ENCODE assay signal across 8 cellular contexts in genomic region chr12:112303004-112303403, GRCh38.
DNase-seq lines count a peak whose midpoint lies in the region; ATAC-seq and TF ChIP-seq lines count a peak whose summit lies in the region.

No MANE protein-coding gene starts in this region.

- H3K4me1 Mint-ChIP-seq in activated CD8-positive, alpha-beta T cell treated with anti-CD3 and anti-CD28 coated beads for 36 hours (ENCODE audit: low read depth), result peaks cover 8% of the 10 kb centered on the region
- H3K4me1 Mint-ChIP-seq in stimulated activated naive B cell treated with anti-CD40 and anti-IgM and Interleukin-4, amounts not matched to agents 10 μg/mL and 1 μg/mL and 100 μg/mL, for 72 hours, result peaks cover 0 to 8% of the 10 kb centered on the region in 2 donors

- intact Hi-C loops in activated CD8-positive, alpha-beta T cell treated with anti-CD3 and anti-CD28 coated beads for 36 hours (cut with micrococcal nuclease), result no loop called here

- H3K9me3 Mint-ChIP-seq in activated CD8-positive, alpha-beta T cell treated with anti-CD3 and anti-CD28 coated beads for 36 hours, result no peaks in the 10 kb centered on the region
- no peaks in the 10 kb centered on the region for H3K9me3 Mint-ChIP-seq in stimulated activated naive B cell treated with anti-CD40 and anti-IgM and Interleukin-4, amounts not matched to agents 10 μg/mL and 1 μg/mL and 100 μg/mL, for 72 hours

- peak; percentile 98 for ATAC-seq in HG03439 (IDR thresholded peaks at IDR 0.05; ENCODE audit: unreplicated experiment)
- peak; percentile 100 for ATAC-seq in activated CD8-positive, alpha-beta T cell treated with anti-CD3 and anti-CD28 coated beads for 36 hours
- ATAC-seq in stimulated activated naive B cell treated with anti-CD40 and anti-IgM and Interleukin-4, amounts not matched to agents 10 μg/mL and 1 μg/mL and 100 μg/mL, for 72 hours (replicated peaks), result peak; percentile 92 to 99

- TF ChIP-seq CTCF in activated CD8-positive, alpha-beta T cell treated with anti-CD3 and anti-CD28 coated beads for 36 hours (IDR thresholded peaks at IDR 0.05), result no peak

- CTCF ChIA-PET in activated CD8-positive, alpha-beta T cell treated with anti-CD3 and anti-CD28 coated beads for 36 hours (lab: Charles Lee), result interaction anchor here (1.3 kb wide), 1 partner anchor 84 kb away, joined by 3 read pairs; no protein-coding TSS in a partner anchor

- peaks cover 12% of the 10 kb centered on the region for H3K36me3 Mint-ChIP-seq in activated CD8-positive, alpha-beta T cell treated with anti-CD3 and anti-CD28 coated beads for 36 hours (ENCODE audit: low read depth)
- peaks cover 25 to 44% of the 10 kb centered on the region in 2 donors for H3K36me3 Mint-ChIP-seq in stimulated activated naive B cell treated with anti-CD40 and anti-IgM and Interleukin-4, amounts not matched to agents 10 μg/mL and 1 μg/mL and 100 μg/mL, for 72 hours

- H3K27ac Mint-ChIP-seq in activated CD8-positive, alpha-beta T cell treated with anti-CD3 and anti-CD28 coated beads for 36 hours, result peak overlapping the region; percentile 92
- H3K27ac Mint-ChIP-seq in stimulated activated naive B cell treated with anti-CD40 and anti-IgM and Interleukin-4, amounts not matched to agents 10 μg/mL and 1 μg/mL and 100 μg/mL, for 72 hours, result peak overlapping the region; percentile 78

- DNase-seq in stimulated activated naive CD4-positive, alpha-beta T cell treated with Interleukin-2 at 50 U/mL for 16 hours (lab: John Stamatoyannopoulos, UW), result peak; percentile 44
- no peak for DNase-seq in stimulated activated naive CD4-positive, alpha-beta T cell (lab: John Stamatoyannopoulos, UW)
- DNase-seq in activated CD8-positive, alpha-beta T cell treated with anti-CD3 and anti-CD28 coated beads for 36 hours, result peak; percentile 78
- peak; percentile 85 for DNase-seq in glomerular visceral epithelial cell (ENCODE audit: extremely low spot score)
- peak; percentile 37 for DNase-seq in stimulated activated naive B cell treated with anti-CD40 and anti-IgM and Interleukin-4, amounts not matched to agents 10 μg/mL and 1 μg/mL and 100 μg/mL, for 72 hours
- no peak for DNase-seq in NCI-H2029 (lab: John Stamatoyannopoulos, UW)
- no peak for DNase-seq in NCI-H524 treated with DMSO at 0.1 percent for 48 hours (lab: John Stamatoyannopoulos, UW)

- no peaks in the 10 kb centered on the region for H3K27me3 Mint-ChIP-seq in activated CD8-positive, alpha-beta T cell treated with anti-CD3 and anti-CD28 coated beads for 36 hours
- H3K27me3 Mint-ChIP-seq in stimulated activated naive B cell treated with anti-CD40 and anti-IgM and Interleukin-4, amounts not matched to agents 10 μg/mL and 1 μg/mL and 100 μg/mL, for 72 hours, result no peaks in the 10 kb centered on the region

- H3K4me3 Mint-ChIP-seq in activated CD8-positive, alpha-beta T cell treated with anti-CD3 and anti-CD28 coated beads for 36 hours, result no peak overlapping the region
- no peak overlapping the region for H3K4me3 Mint-ChIP-seq in stimulated activated naive B cell treated with anti-CD40 and anti-IgM and Interleukin-4, amounts not matched to agents 10 μg/mL and 1 μg/mL and 100 μg/mL, for 72 hours

- POLR2A ChIA-PET in activated CD8-positive, alpha-beta T cell treated with anti-CD3 and anti-CD28 coated beads for 36 hours (lab: Charles Lee), result interaction anchor here (0.8 kb wide), 1 partner anchor 291 kb away, joined by 3 read pairs; no protein-coding TSS in a partner anchor

Comparison
In these comparisons a context has a peak if more than half of its experiments do, and no peak if none do; other contexts are left out.
1. DNase-seq: peak in stimulated activated naive CD4-positive, alpha-beta T cell treated with Interleukin-2 at 50 U/mL for 16 hours (single experiment), activated CD8-positive, alpha-beta T cell treated with anti-CD3 and anti-CD28 coated beads for 36 hours (single experiment), glomerular visceral epithelial cell (single experiment) and stimulated activated naive B cell treated with anti-CD40 and anti-IgM and Interleukin-4, amounts not matched to agents 10 μg/mL and 1 μg/mL and 100 μg/mL, for 72 hours (single experiment); none in stimulated activated naive CD4-positive, alpha-beta T cell (0 of 6), NCI-H2029 (single experiment) and NCI-H524 treated with DMSO at 0.1 percent for 48 hours (single experiment).
2. Peak in every context shown above with its lines, with median percentiles within 50 percentile points of each other: ATAC-seq.